Comparison of ENCODE assay signal across 20 cellular contexts in genomic region chr2:36500072-36500471, GRCh38.
DNase-seq lines count a peak whose midpoint lies in the region; ATAC-seq, FAIRE-seq and TF ChIP-seq lines count a peak whose summit lies in the region.
"Had no signal": no experiment of that assay in that cellular context is flagged by ENCODE, and none has a peak within 500 bp of the region (broad histone marks: within the 10 kb centered on the region; RNA-seq: fewer than 3 reads in every experiment).

No MANE protein-coding gene starts in this region.

- H2AK5ac ChIP-seq in IMR-90 (ENCODE audit: low read depth, low read length), result no peak overlapping the region; the same call in 1 of the 2 replicates

- H3K27me3 ChIP-seq in Caco-2 (replicated peaks; ENCODE audit: control insufficient read depth, insufficient read depth, low read length) (no peaks in the 10 kb centered on the region), IMR-90 (ENCODE audit: control insufficient read depth, insufficient read depth, low read length) (no peaks in the 10 kb centered on the region), endothelial cell of umbilical vein (ENCODE audit: control insufficient read depth in 2 of 2, insufficient read depth in 2 of 2, low read length in 2 of 2) (no peaks in the 10 kb centered on the region)
- no peaks in the 10 kb centered on the region for H3K27me3 ChIP-seq in naive thymus-derived CD4-positive, alpha-beta T cell (ENCODE audit: control insufficient read depth in 2 of 2, insufficient read depth in 2 of 2, low read length in 2 of 2)

- TF ChIP-seq CTCF in Caco-2 (IDR thresholded peaks at IDR 0.05; ENCODE audit: insufficient read depth in 1 of 2, low read depth in 1 of 2, low read length in 1 of 2, severe bottlenecking in 1 of 2, unreplicated experiment in 1 of 2) (no peak), IMR-90 (conservative IDR thresholded peaks at IDR 0.05; ENCODE audit: low read depth, low read length) (no peak), endothelial cell of umbilical vein (IDR thresholded peaks at IDR 0.05; ENCODE audit: extremely low read depth in 1 of 2, insufficient read depth in 1 of 2, low read depth in 1 of 2, low read length in 2 of 2) (no peak), osteocyte (IDR thresholded peaks at IDR 0.05) (no peak)

- H3K9me3 ChIP-seq in Caco-2 (no peaks in the 10 kb centered on the region), IMR-90 (ENCODE audit: control insufficient read depth, insufficient read depth, low read length) (no peaks in the 10 kb centered on the region), endothelial cell of umbilical vein (replicated peaks; ENCODE audit: control insufficient read depth, insufficient read depth, low read length) (no peaks in the 10 kb centered on the region)
- no peaks in the 10 kb centered on the region for H3K9me3 ChIP-seq in naive thymus-derived CD4-positive, alpha-beta T cell (ENCODE audit: control insufficient read depth in 2 of 3, low read length in 3 of 3)
- H3K9me3 ChIP-seq: HAP-1 had no signal

- H3K36me3 Mint-ChIP-seq in Caco-2 (ENCODE audit: insufficient read depth, unreplicated experiment) (peaks cover 98% of the 10 kb centered on the region), osteocyte (ENCODE audit: unreplicated experiment) (peaks cover 36% of the 10 kb centered on the region)
- H3K36me3 Mint-ChIP-seq in naive thymus-derived CD4-positive, alpha-beta T cell, result no peaks in the 10 kb centered on the region
- peaks cover 4% of the 10 kb centered on the region for H3K36me3 Mint-ChIP-seq in activated CD4-positive, alpha-beta memory T cell treated with anti-CD3 and anti-CD28 coated beads for 36 hours

- H3K27me3 Mint-ChIP-seq in Caco-2 (ENCODE audit: insufficient read depth, unreplicated experiment), result no peaks in the 10 kb centered on the region
- no peaks in the 10 kb centered on the region for H3K27me3 Mint-ChIP-seq in osteocyte (ENCODE audit: unreplicated experiment)
- no peaks in the 10 kb centered on the region for H3K27me3 Mint-ChIP-seq in naive thymus-derived CD4-positive, alpha-beta T cell
- no peaks in the 10 kb centered on the region for H3K27me3 Mint-ChIP-seq in activated CD4-positive, alpha-beta memory T cell treated with anti-CD3 and anti-CD28 coated beads for 36 hours
- H3K27me3 Mint-ChIP-seq: CD4-positive, alpha-beta T cell; IgD-negative memory B cell had no signal

- intact Hi-C loops in Caco-2 (cut with micrococcal nuclease; ENCODE audit: unreplicated experiment) (no loop called here), IMR-90 (cut with micrococcal nuclease) (no loop called here), endothelial cell of umbilical vein (cut with micrococcal nuclease) (no loop called here)
- intact Hi-C loops in naive thymus-derived CD4-positive, alpha-beta T cell (cut with micrococcal nuclease), result no loop called here
- intact Hi-C loops in activated CD4-positive, alpha-beta memory T cell treated with anti-CD3 and anti-CD28 coated beads for 36 hours (cut with micrococcal nuclease), result no loop called here

- peak overlapping the region; percentile 8; the same call in 1 of the 2 replicates for H2BK20ac ChIP-seq in IMR-90 (ENCODE audit: low read depth, low read length)

- peaks cover 66% of the 10 kb centered on the region for H3K4me1 Mint-ChIP-seq in Caco-2 (ENCODE audit: low read depth, unreplicated experiment)
- H3K4me1 Mint-ChIP-seq in osteocyte (ENCODE audit: unreplicated experiment), result peaks cover 13% of the 10 kb centered on the region
- no peaks in the 10 kb centered on the region for H3K4me1 Mint-ChIP-seq in naive thymus-derived CD4-positive, alpha-beta T cell
- no peaks in the 10 kb centered on the region for H3K4me1 Mint-ChIP-seq in activated CD4-positive, alpha-beta memory T cell treated with anti-CD3 and anti-CD28 coated beads for 36 hours (ENCODE audit: low read depth)
- H3K4me1 Mint-ChIP-seq: IgD-negative memory B cell had no signal

- H3K56ac ChIP-seq in IMR-90 (ENCODE audit: extremely low read depth, insufficient read depth, low read length), result no peak overlapping the region

- 100% methylated on average over 1 of the region's 7 CpGs; no CpG with 5 or more reads in 1 of the 2 experiments for WGBS in IMR-90 (ENCODE audit: extremely low coverage in 2 of 2, insufficient read length in 1 of 2), 2 experiments

- H3K4me2 ChIP-seq in IMR-90 (ENCODE audit: low read depth, low read length) (no peak overlapping the region), endothelial cell of umbilical vein (ENCODE audit: insufficient read depth, low read length) (no peak overlapping the region)

- TF ChIP-seq RAD21 in IMR-90 (IDR thresholded peaks at IDR 0.05; ENCODE audit: low read length), result no peak

- peak overlapping the region; percentile 5; the same call in 1 of the 2 replicates for H4K5ac ChIP-seq in IMR-90 (ENCODE audit: low read depth, low read length)

- H2BK15ac ChIP-seq in IMR-90 (ENCODE audit: low read depth, low read length), result no peak overlapping the region

- H3K79me2 ChIP-seq in endothelial cell of umbilical vein (ENCODE audit: control insufficient read depth, insufficient read depth, low read length), result peaks cover 76% of the 10 kb centered on the region

- H3K4me3 Mint-ChIP-seq in Caco-2 (ENCODE audit: unreplicated experiment) (no peak overlapping the region), osteocyte (ENCODE audit: unreplicated experiment) (no peak overlapping the region)
- no peak overlapping the region for H3K4me3 Mint-ChIP-seq in naive thymus-derived CD4-positive, alpha-beta T cell
- no peak overlapping the region for H3K4me3 Mint-ChIP-seq in activated CD4-positive, alpha-beta memory T cell treated with anti-CD3 and anti-CD28 coated beads for 36 hours
- H3K4me3 Mint-ChIP-seq: CD4-positive, alpha-beta T cell; IgD-negative memory B cell had no signal

- no peak overlapping the region for H2AK9ac ChIP-seq in IMR-90 (replicated peaks; ENCODE audit: low read depth, low read length, poor library complexity)

- no peak overlapping the region for H3K14ac ChIP-seq in IMR-90 (replicated peaks; ENCODE audit: low read depth, low read length)

- peak overlapping the region; percentile 83 for H3K27ac Mint-ChIP-seq in Caco-2 (ENCODE audit: unreplicated experiment)
- peak overlapping the region; percentile 12 for H3K27ac Mint-ChIP-seq in osteocyte (ENCODE audit: unreplicated experiment)
- no peak overlapping the region for H3K27ac Mint-ChIP-seq in naive thymus-derived CD4-positive, alpha-beta T cell
- H3K27ac Mint-ChIP-seq in activated CD4-positive, alpha-beta memory T cell treated with anti-CD3 and anti-CD28 coated beads for 36 hours, result no peak overlapping the region
- H3K27ac Mint-ChIP-seq: CD4-positive, alpha-beta T cell; IgD-negative memory B cell had no signal

- POLR2A ChIA-PET in Caco-2 (lab: Charles Lee), result interaction anchor here (0.7 kb wide), 1 partner anchor 11 kb away, joined by 5 read pairs; no protein-coding TSS in a partner anchor
- POLR2A ChIA-PET in IMR-90 (lab: Charles Lee; ENCODE audit: unreplicated experiment), result no interaction called here
- POLR2A ChIA-PET in endothelial cell of umbilical vein (lab: Charles Lee), result no interaction called here
- POLR2A ChIA-PET in naive thymus-derived CD4-positive, alpha-beta T cell (lab: Charles Lee), result no interaction called here
- POLR2A ChIA-PET in activated CD4-positive, alpha-beta memory T cell treated with anti-CD3 and anti-CD28 coated beads for 36 hours (lab: Charles Lee), result no interaction called here

- H3K27ac ChIP-seq in IMR-90 (ENCODE audit: insufficient read depth, low read length), result peak overlapping the region; percentile 43; the same call in 1 of the 2 replicates
- no peak overlapping the region for H3K27ac ChIP-seq in endothelial cell of umbilical vein (ENCODE audit: insufficient read depth, low read depth, low read length)
- H3K27ac ChIP-seq in naive thymus-derived CD4-positive, alpha-beta T cell (ENCODE audit: low read depth, low read length), result no peak overlapping the region
- H3K27ac ChIP-seq: C4-2B, HL-60 had no signal

- H3K4me3 ChIP-seq in Caco-2 (ENCODE audit: low read depth, low read length) (no peak overlapping the region), IMR-90 (ENCODE audit: insufficient read depth, low read depth, low read length) (no peak overlapping the region), endothelial cell of umbilical vein (replicated peaks in 1 of 3; ENCODE audit: insufficient read depth in 1 of 3, low read depth in 1 of 3, low read length in 3 of 3) (no peak overlapping the region)
- H3K4me3 ChIP-seq in naive thymus-derived CD4-positive, alpha-beta T cell (ENCODE audit: low read length), result no peak overlapping the region
- H3K4me3 ChIP-seq: GM23248, HAP-1 had no signal

- no peaks in the 10 kb centered on the region for H4K20me1 ChIP-seq in IMR-90 (ENCODE audit: insufficient read depth, low read length)
- H4K20me1 ChIP-seq in endothelial cell of umbilical vein (replicated peaks; ENCODE audit: control insufficient read depth, extremely low read depth, insufficient read depth, low read length), result no peaks in the 10 kb centered on the region

- FAIRE-seq in endothelial cell of umbilical vein (lab: Jason Lieb, UNC), result no peak
- FAIRE-seq: A204.1, G401.6, GM12891, GM19239 had no signal

- no peak overlapping the region for H3K4ac ChIP-seq in IMR-90 (ENCODE audit: low read depth, low read length)

- peaks cover 26 to 72% of the 10 kb centered on the region in 2 experiments for H3K79me1 ChIP-seq in IMR-90 (ENCODE audit: low read depth in 1 of 2, low read length in 2 of 2)

- no peak overlapping the region for H3K23ac ChIP-seq in IMR-90 (ENCODE audit: low read depth, low read length)

- H2BK120ac ChIP-seq in IMR-90 (ENCODE audit: low read depth, low read length), result no peak overlapping the region

- DNase-seq in Caco-2 (no peak), IMR-90 (no peak), endothelial cell of umbilical vein (ENCODE audit: low read depth, low spot score) (no peak), osteocyte (ENCODE audit: extremely low spot score, unreplicated experiment) (no peak), NCI-H1048 (lab: John Stamatoyannopoulos, UW) (no peak)
- no peak for DNase-seq in naive thymus-derived CD4-positive, alpha-beta T cell
- DNase-seq in activated CD4-positive, alpha-beta memory T cell treated with anti-CD3 and anti-CD28 coated beads for 36 hours, result no peak
- DNase-seq: AML-193; Calu3; CD4-positive, alpha-beta T cell; GM23248; KBM-7 had no signal

- peaks cover 1% of the 10 kb centered on the region; the same call in 1 of the 2 replicates for H3K36me3 ChIP-seq in Caco-2 (ENCODE audit: control insufficient read depth, insufficient read depth, low read length)
- H3K36me3 ChIP-seq in IMR-90 (ENCODE audit: control insufficient read depth, insufficient read depth, low read length), result peaks cover 31% of the 10 kb centered on the region
- peaks cover 24 to 60% of the 10 kb centered on the region in 2 experiments for H3K36me3 ChIP-seq in endothelial cell of umbilical vein (ENCODE audit: control insufficient read depth in 2 of 2, extremely low read depth in 1 of 2, insufficient read depth in 2 of 2, low read length in 2 of 2)
- H3K36me3 ChIP-seq in naive thymus-derived CD4-positive, alpha-beta T cell (ENCODE audit: control insufficient read depth in 2 of 3, insufficient read depth in 3 of 3, low read length in 3 of 3), result no peaks in the 10 kb centered on the region

- no peak overlapping the region for H3K18ac ChIP-seq in IMR-90 (ENCODE audit: low read depth, low read length)

- H3K9ac ChIP-seq in IMR-90 (ENCODE audit: low read depth, low read length) (no peak overlapping the region), endothelial cell of umbilical vein (replicated peaks; ENCODE audit: extremely low read depth, insufficient read depth, low read length) (no peak overlapping the region)
- H3K9ac ChIP-seq: GM23248 had no signal

- H3K9me1 ChIP-seq in IMR-90 (ENCODE audit: insufficient read depth, low read length) (peaks cover 4% of the 10 kb centered on the region; the same call in 1 of the 2 replicates), endothelial cell of umbilical vein (replicated peaks; ENCODE audit: control insufficient read depth, extremely low read depth, insufficient read depth, low read length) (no peaks in the 10 kb centered on the region)

- H3K9me3 Mint-ChIP-seq in Caco-2 (ENCODE audit: unreplicated experiment) (no peaks in the 10 kb centered on the region), osteocyte (ENCODE audit: unreplicated experiment) (no peaks in the 10 kb centered on the region)
- no peaks in the 10 kb centered on the region for H3K9me3 Mint-ChIP-seq in naive thymus-derived CD4-positive, alpha-beta T cell
- H3K9me3 Mint-ChIP-seq in activated CD4-positive, alpha-beta memory T cell treated with anti-CD3 and anti-CD28 coated beads for 36 hours, result no peaks in the 10 kb centered on the region
- H3K9me3 Mint-ChIP-seq: CD4-positive, alpha-beta T cell; IgD-negative memory B cell had no signal

- in situ Hi-C loops in IMR-90 (cut with MboI; ENCODE audit: low sequenced_read_pairs), result no loop called here

- peak overlapping the region; percentile 34 for H2BK5ac ChIP-seq in IMR-90 (ENCODE audit: low read depth, low read length, poor library complexity, severe bottlenecking)

- no TSS peak for BruUV-seq in Caco-2 (replicated peaks; lab: Mats Ljungman, UMichigan)
- no TSS peak for BruUV-seq in IMR-90 (replicated peaks; lab: Mats Ljungman, UMichigan)
- BruUV-seq in endothelial cell of umbilical vein (replicated peaks; lab: Mats Ljungman, UMichigan), result TSS peak; percentile 4

- H4K8ac ChIP-seq in IMR-90 (ENCODE audit: low read depth in 2 of 2, low read length in 2 of 2), result peak overlapping the region in 1 of 2 experiments; percentile 58; a peak in 2 of 4 replicates

- H2AFZ ChIP-seq in IMR-90 (replicated peaks; ENCODE audit: low read length, poor library complexity) (no peak overlapping the region), endothelial cell of umbilical vein (ENCODE audit: low read depth, low read length) (no peak overlapping the region)
- H2AFZ ChIP-seq: GM23248 had no signal

- no peak for TF ChIP-seq POLR2A in IMR-90 (IDR thresholded peaks at IDR 0.05; ENCODE audit: low read depth, low read length)
- TF ChIP-seq POLR2A in endothelial cell of umbilical vein (IDR thresholded peaks at IDR 0.05; ENCODE audit: low read depth, low read length), result no peak

- no peak overlapping the region for H4K91ac ChIP-seq in IMR-90 (ENCODE audit: insufficient read depth, low read depth, low read length)

- no peak for ATAC-seq in IMR-90 (ENCODE audit: low read depth)
- ATAC-seq in naive thymus-derived CD4-positive, alpha-beta T cell, result no peak

- H3K4me1 ChIP-seq in Caco-2, result peaks cover 97% of the 10 kb centered on the region
- H3K4me1 ChIP-seq in IMR-90 (ENCODE audit: control insufficient read depth, insufficient read depth, low read length), result peaks cover 4% of the 10 kb centered on the region; the same call in 1 of the 2 replicates
- no peaks in the 10 kb centered on the region for H3K4me1 ChIP-seq in endothelial cell of umbilical vein (ENCODE audit: control insufficient read depth, extremely low read depth, insufficient read depth, low read length)
- H3K4me1 ChIP-seq in naive thymus-derived CD4-positive, alpha-beta T cell (ENCODE audit: control insufficient read depth in 2 of 2, insufficient read depth in 2 of 2, low read length in 2 of 2), result no peaks in the 10 kb centered on the region
- H3K4me1 ChIP-seq: HAP-1 had no signal

- dilution Hi-C loops in IMR-90 (cut with HindIII; ENCODE audit: low sequenced_read_pairs, unreplicated experiment) (no loop called here), endothelial cell of umbilical vein (cut with MboI; ENCODE audit: extremely low pct_ligation_motif_present, low sequenced_read_pairs) (loop anchor here (25.0 kb wide), 1 partner anchor 162 kb away; no protein-coding TSS in a partner anchor)

- CTCF ChIA-PET in Caco-2 (lab: Charles Lee), result interaction anchor here (0.7 to 1.2 kb wide), 3 partner anchors 9 to 15 kb away, joined by 3 read pairs; no protein-coding TSS in a partner anchor
- CTCF ChIA-PET in IMR-90 (lab: Yijun Ruan, JAX), result interaction anchor here (0.7 to 1.2 kb wide), 2 partner anchors 132 to 138 kb away, joined by 3 read pairs; no protein-coding TSS in a partner anchor
- CTCF ChIA-PET in endothelial cell of umbilical vein (lab: Charles Lee), result interaction anchor here (0.7 to 3.1 kb wide), 4 partner anchors 11 to 164 kb away, joined by 3 to 14 read pairs (median 4); no protein-coding TSS in a partner anchor
- CTCF ChIA-PET in naive thymus-derived CD4-positive, alpha-beta T cell (lab: Charles Lee), result interaction anchor here (1.0 kb wide), 1 partner anchor 11 kb away, joined by 3 read pairs; no protein-coding TSS in a partner anchor
- CTCF ChIA-PET in activated CD4-positive, alpha-beta memory T cell treated with anti-CD3 and anti-CD28 coated beads for 36 hours (lab: Charles Lee), result no interaction called here

Comparison
In these comparisons a context has a peak if more than half of its experiments do, and no peak if none do; other contexts are left out.
1. H3K27ac Mint-ChIP-seq: peak in Caco-2 (single experiment) and osteocyte (single experiment); none in naive thymus-derived CD4-positive, alpha-beta T cell (0 of 9) and activated CD4-positive, alpha-beta memory T cell treated with anti-CD3 and anti-CD28 coated beads for 36 hours (single experiment).